ENCODE assay signal across 1 cellular context in genomic region chr6:110415297-110415916, GRCh38.
TF ChIP-seq lines count a peak whose summit lies in the region.

Gene DDO (minus strand): TSS chr6:110415575. CDS start chr6:110413462, 2,113 bp downstream.

TF ChIP-seq in HepG2, 621 proteins besides CTCF, POLR2A, EP300 and RAD21 (continued from another document and continues in another):
- TF ChIP-seq ZNF280B (CRISPR knock-in tag; IDR thresholded peaks at IDR 0.05; ENCODE audit: borderline replicate concordance) (no peak), ZNF484 (CRISPR knock-in tag; IDR thresholded peaks at IDR 0.05; ENCODE audit: borderline replicate concordance, low read depth) (no peak), ZNF333 (CRISPR knock-in tag; IDR thresholded peaks at IDR 0.05; ENCODE audit: borderline replicate concordance) (no peak), TBP (CRISPR knock-in tag; IDR thresholded peaks at IDR 0.05) (no peak), SUZ12 (IDR thresholded peaks at IDR 0.05; ENCODE audit: low read depth, low read length) (no peak), U2AF2 (IDR thresholded peaks at IDR 0.05; ENCODE audit: low read depth, low read length) (no peak), ZNF501 (CRISPR knock-in tag; IDR thresholded peaks at IDR 0.05) (peak; percentile 64), MBD4 (IDR thresholded peaks at IDR 0.05; ENCODE audit: borderline replicate concordance, low read length) (no peak), HDAC2 (CRISPR knock-in tag; IDR thresholded peaks at IDR 0.05) (no peak), ZNF776 (CRISPR knock-in tag; IDR thresholded peaks at IDR 0.05) (no peak), ZNF710 (CRISPR knock-in tag; IDR thresholded peaks at IDR 0.05; ENCODE audit: borderline replicate concordance) (peak; percentile 42; the same call in 1 of the 2 replicates), SP1 (IDR thresholded peaks at IDR 0.05) (no peak), SP1 (CRISPR knock-in tag; IDR thresholded peaks at IDR 0.05) (no peak), CCAR2 (optimal IDR thresholded peaks at IDR 0.05; ENCODE audit: low read depth, low read length) (no peak), SMARCE1 (IDR thresholded peaks at IDR 0.05; ENCODE audit: borderline replicate concordance) (no peak), ZBTB8A (CRISPR knock-in tag; IDR thresholded peaks at IDR 0.05; ENCODE audit: borderline replicate concordance, low read depth) (no peak), HMGXB3 (CRISPR knock-in tag; IDR thresholded peaks at IDR 0.05; ENCODE audit: borderline replicate concordance) (0 out of 2 replicates have a peak, but pooled peaks have one; percentile 66), REST (IDR thresholded peaks at IDR 0.05; ENCODE audit: borderline replicate concordance in 1 of 2, low read depth in 1 of 2, low read length in 2 of 2) (no peak), ZNF629 (CRISPR knock-in tag; conservative IDR thresholded peaks at IDR 0.05) (peak; percentile 32; the same call in 1 of the 2 replicates), UBTF (CRISPR knock-in tag; IDR thresholded peaks at IDR 0.05) (no peak), CEBPB (IDR thresholded peaks at IDR 0.05; ENCODE audit: borderline replicate concordance, low read depth, low read length) (no peak), ZNF326 (CRISPR knock-in tag; IDR thresholded peaks at IDR 0.05; ENCODE audit: borderline replicate concordance) (no peak), STAG1 (CRISPR knock-in tag; IDR thresholded peaks at IDR 0.05) (no peak), ZFY (CRISPR knock-in tag; IDR thresholded peaks at IDR 0.05) (0 out of 2 replicates have a peak, but pooled peaks have one; percentile 22), ZNF33A (CRISPR knock-in tag; IDR thresholded peaks at IDR 0.05; ENCODE audit: borderline replicate concordance) (no peak), ZNF441 (CRISPR knock-in tag; IDR thresholded peaks at IDR 0.05; ENCODE audit: borderline replicate concordance) (no peak), ZFAT (CRISPR knock-in tag; conservative IDR thresholded peaks at IDR 0.05) (no peak), RFX5 (IDR thresholded peaks at IDR 0.05; ENCODE audit: low read depth, low read length) (peak; percentile 79), ZFP91 (CRISPR knock-in tag; IDR thresholded peaks at IDR 0.05; ENCODE audit: borderline replicate concordance) (no peak), DRAP1 (CRISPR knock-in tag; IDR thresholded peaks at IDR 0.05) (peak; percentile 56; the same call in 1 of the 2 replicates), ZNF292 (CRISPR knock-in tag; IDR thresholded peaks at IDR 0.05; ENCODE audit: borderline replicate concordance, low read depth) (peak; percentile 73; the same call in 1 of the 2 replicates), ZFX (CRISPR knock-in tag; IDR thresholded peaks at IDR 0.05; ENCODE audit: low read depth) (peak; percentile 63), ZNF891 (CRISPR knock-in tag; IDR thresholded peaks at IDR 0.05) (no peak), TOPORS (CRISPR knock-in tag; IDR thresholded peaks at IDR 0.05) (no peak), DNMT1 (CRISPR knock-in tag; IDR thresholded peaks at IDR 0.05) (no peak), GMEB2 (CRISPR knock-in tag; IDR thresholded peaks at IDR 0.05; ENCODE audit: low read depth) (no peak), HNRNPK (IDR thresholded peaks at IDR 0.05; ENCODE audit: low read depth, low read length, poor library complexity, severe bottlenecking) (no peak), MAZ (IDR thresholded peaks at IDR 0.05; ENCODE audit: borderline replicate concordance, low read depth, low read length) (no peak), MAZ (CRISPR knock-in tag; IDR thresholded peaks at IDR 0.05; ENCODE audit: low read depth) (peak; percentile 59; the same call in 1 of the 2 replicates), HDAC1 (CRISPR knock-in tag; IDR thresholded peaks at IDR 0.05) (peak; percentile 61)
